ENCODE assay signal across 8 cellular contexts in genomic region chr2:201233192-201234166, GRCh38. TPM values are rescaled to one million over a fixed set of nuclear protein-coding genes. Genes with fewer than 3 reads are reported as not detected.
DNase-seq lines count a peak whose midpoint lies in the region; ATAC-seq and TF ChIP-seq lines count a peak whose summit lies in the region.

No MANE protein-coding gene starts in this region.

- BruUV-seq in HCT116 (replicated peaks; lab: Mats Ljungman, UMichigan): TSS peak; percentile 70

- POLR2A ChIA-PET in HCT116 (lab: Charles Lee): interaction anchor here (0.8 to 2.0 kb wide), 5 partner anchors 9 to 547 kb away, joined by 3 to 11 read pairs (median 4); partner anchors contain the start of genes ALS2 and CFLAR

- H3K9me3 Mint-ChIP-seq in activated naive CD4-positive, alpha-beta T cell treated with anti-CD3 and anti-CD28 coated beads for 36 hours: no peaks in the 10 kb centered on the region

- peak overlapping the region; percentile 72 for H3K9ac ChIP-seq in HCT116 (ENCODE audit: low read length)

- RAD21 ChIA-PET in HCT116 (lab: Charles Lee; ENCODE audit: low non-redundant PET in 1 of 2, low total read pairs in 2 of 2, uncharacterized antibody in 2 of 2, unreplicated experiment in 2 of 2): interaction anchor here in 1 of 2 experiments (1.1 to 1.4 kb wide), 2 partner anchors 131 to 332 kb away, joined by 3 read pairs; no protein-coding TSS in a partner anchor

- H3K36me3 ChIP-seq in HCT116 (ENCODE audit: control insufficient read depth in 1 of 2, insufficient read depth in 2 of 2, low read length in 2 of 2) (peaks cover 7 to 9% of the 10 kb centered on the region in 2 experiments; a peak in 2 of 4 replicates), SJSA1 (no peaks in the 10 kb centered on the region; the same call in 1 of the 2 replicates)

- no peak for TF ChIP-seq RAD21 in HCT116 (IDR thresholded peaks at IDR 0.05; ENCODE audit: low read depth)

- ATAC-seq in HCT116: peak; percentile 90

- CTCF ChIA-PET in HCT116 (lab: Charles Lee): interaction anchor here (0.7 to 2.6 kb wide), 16 partner anchors 13 to 749 kb away, joined by 3 to 59 read pairs (median 6); partner anchors contain the start of genes CASP10, FLACC1, ORC2 and TMEM237
- CTCF ChIA-PET in activated naive CD4-positive, alpha-beta T cell treated with anti-CD3 and anti-CD28 coated beads for 36 hours (lab: Charles Lee): interaction anchor here (0.6 to 4.6 kb wide), 29 partner anchors 10 to 677 kb away, joined by 3 to 182 read pairs (median 10); partner anchors contain the start of genes CASP10, CASP8, CFLAR and HYCC2

- H2AFZ ChIP-seq in HCT116 (ENCODE audit: low read depth, low read length, poor library complexity, severe bottlenecking): peak overlapping the region; percentile 59

- peaks cover 29% of the 10 kb centered on the region for H3K36me3 Mint-ChIP-seq in activated naive CD4-positive, alpha-beta T cell treated with anti-CD3 and anti-CD28 coated beads for 36 hours (ENCODE audit: low read depth)

- peak overlapping the region; percentile 74 for H3K27ac ChIP-seq in HCT116 (ENCODE audit: low read depth, low read length)
- H3K27ac ChIP-seq in SJSA1: peak overlapping the region; percentile 7

- H3K4me1 ChIP-seq in HCT116 (ENCODE audit: control insufficient read depth in 1 of 2, insufficient read depth in 2 of 2, low read length in 2 of 2) (peaks cover 15 to 22% of the 10 kb centered on the region in 2 experiments), SJSA1 (replicated peaks) (peaks cover 35% of the 10 kb centered on the region)

- H3K4me3 ChIP-seq in GM12865 (ENCODE audit: low read depth, low read length): peak overlapping the region; percentile 95
- peak overlapping the region; percentile 74 to 83 for H3K4me3 ChIP-seq in HCT116 (replicated peaks in 1 of 2; ENCODE audit: low read depth in 1 of 2, low read length in 2 of 2)
- H3K4me3 ChIP-seq in SJSA1: peak overlapping the region; percentile 33

- H3K9me2 ChIP-seq in HCT116 (ENCODE audit: insufficient read depth): no peaks in the 10 kb centered on the region

- peak overlapping the region; percentile 84 for H3K4me2 ChIP-seq in HCT116 (ENCODE audit: low read length)

- peak; percentile 77 for TF ChIP-seq POLR2A in HCT116 (IDR thresholded peaks at IDR 0.05; ENCODE audit: borderline replicate concordance, extremely low read depth, insufficient read depth, insufficient read length)

- intact Hi-C loops in HCT116 (cut with micrococcal nuclease): loop anchor here (2.0 to 10.0 kb wide), 3 partner anchors 51 to 409 kb away; partner anchors contain the start of genes CASP10, STRADB, TMEM237 and TRAK2
- intact Hi-C loops in activated naive CD4-positive, alpha-beta T cell treated with anti-CD3 and anti-CD28 coated beads for 36 hours (cut with micrococcal nuclease): loop anchor here (1.0 to 10.0 kb wide), 14 partner anchors 19 to 801 kb away; partner anchors contain the start of genes ALS2, BZW1, CLK1 and FZD7

- H3K4me3 Mint-ChIP-seq in activated naive CD4-positive, alpha-beta T cell treated with anti-CD3 and anti-CD28 coated beads for 36 hours: peak overlapping the region; percentile 97

- TF ChIP-seq CTCF in GM12865 (IDR thresholded peaks at IDR 0.05; ENCODE audit: insufficient read depth, low read depth, low read length, missing control alignments): no peak
- TF ChIP-seq CTCF in HCT116 (IDR thresholded peaks at IDR 0.05 in 2 of 3, conservative IDR thresholded peaks at IDR 0.05 in 1 of 3; ENCODE audit: borderline replicate concordance in 1 of 3, insufficient read depth in 1 of 3, low read depth in 2 of 3, low read length in 2 of 3): no peak

- H4K20me1 ChIP-seq in HCT116 (ENCODE audit: insufficient read depth): no peaks in the 10 kb centered on the region

- peaks cover 38% of the 10 kb centered on the region for H3K79me2 ChIP-seq in HCT116 (ENCODE audit: insufficient read depth, low read length)

- H3K27me3 ChIP-seq in HCT116 (ENCODE audit: insufficient read depth, low read length): no peaks in the 10 kb centered on the region
- no peaks in the 10 kb centered on the region for H3K27me3 ChIP-seq in SJSA1 (replicated peaks)

- no peaks in the 10 kb centered on the region for H3K27me3 Mint-ChIP-seq in activated naive CD4-positive, alpha-beta T cell treated with anti-CD3 and anti-CD28 coated beads for 36 hours (ENCODE audit: low read depth)

- DNase-seq in GM12865 (ENCODE audit: low read depth) (peak; percentile 96), HCT116 (ENCODE audit: low read depth, low spot score) (peak; percentile 83), M059J (ENCODE audit: low read depth) (peak; percentile 84), SJSA1 (ENCODE audit: low read depth in 1 of 2, low spot score in 2 of 2) (peak; percentile 67 to 86), iPS-NIHi7 (ENCODE audit: extremely low spot score) (peak; percentile 60), ecto neural progenitor cell (ENCODE audit: low spot score) (no peak)
- DNase-seq in activated naive CD4-positive, alpha-beta T cell treated with anti-CD3 and anti-CD28 coated beads for 36 hours: peak; percentile 95
- peak; percentile 75 to 86 for DNase-seq in stimulated activated CD4-positive, alpha-beta T cell treated with anti-CD3 and anti-CD28 coated beads, Interleukin-4, amount 100 ng/mL, for 4 hours

- H3K4me1 Mint-ChIP-seq in activated naive CD4-positive, alpha-beta T cell treated with anti-CD3 and anti-CD28 coated beads for 36 hours (ENCODE audit: low read depth): peaks cover 50% of the 10 kb centered on the region

- H3K9me3 ChIP-seq in HCT116 (ENCODE audit: control insufficient read depth in 1 of 2, insufficient read depth in 1 of 2, low read depth in 1 of 2, low read length in 2 of 2) (no peaks in the 10 kb centered on the region), SJSA1 (replicated peaks) (no peaks in the 10 kb centered on the region)

- H3K27ac Mint-ChIP-seq in activated naive CD4-positive, alpha-beta T cell treated with anti-CD3 and anti-CD28 coated beads for 36 hours: peak overlapping the region; percentile 97

TF ChIP-seq in HCT116, 20 proteins besides CTCF, POLR2A, EP300 and RAD21:
- peak; percentile 66 for TF ChIP-seq SP1 (IDR thresholded peaks at IDR 0.05; ENCODE audit: low read depth)
- TF ChIP-seq MAX (IDR thresholded peaks at IDR 0.05): peak; percentile 87
- TF ChIP-seq EZH2phosphoT487 (IDR thresholded peaks at IDR 0.05; ENCODE audit: borderline replicate concordance): no peak
- TF ChIP-seq SIN3A (IDR thresholded peaks at IDR 0.05; ENCODE audit: low read depth): peak; percentile 81
- no peak for TF ChIP-seq EGR1 (IDR thresholded peaks at IDR 0.05; ENCODE audit: low read depth)
- TF ChIP-seq ZFX (IDR thresholded peaks at IDR 0.05): peak; percentile 25; the same call in 1 of the 2 replicates
- TF ChIP-seq POLR2AphosphoS5 (IDR thresholded peaks at IDR 0.05; ENCODE audit: low read depth, low read length): peak; percentile 95
- no peak for TF ChIP-seq EZH2 (IDR thresholded peaks at IDR 0.05)
- no peak for TF ChIP-seq REST (IDR thresholded peaks at IDR 0.05; ENCODE audit: low read depth)
- TF ChIP-seq JUND (IDR thresholded peaks at IDR 0.05): no peak

RNA-seq across cellular contexts. Expression of gene CASP8, which starts 26.9 kb away (rescaled TPM):
- 29.6 TPM for total RNA-seq in HCT116 (2021; ENCODE audit: unreplicated experiment)
- polyA plus RNA-seq in HCT116 (2012): 11.8 and 18.1 TPM in 2 replicates
- 15.0 and 27.0 TPM in 2 replicates for total RNA-seq in M059J (2014; rRNA removed; shearing (Covaris generic))
- 17.7 and 20.1 TPM in 2 replicates for total RNA-seq in SJSA1 (2014; rRNA removed; shearing (Covaris generic))
- total RNA-seq in activated naive CD4-positive, alpha-beta T cell treated with anti-CD3 and anti-CD28 coated beads for 36 hours: 10 to 100 TPM; 37.0 to 39.8 TPM

RNA-seq across cellular contexts. Expression of gene CASP10, which starts 50.5 kb away (rescaled TPM):
- 2.6 TPM for total RNA-seq in HCT116 (2021; ENCODE audit: unreplicated experiment)
- 1.8 and 2.3 TPM in 2 replicates for polyA plus RNA-seq in HCT116 (2012)
- 6.4 and 7.9 TPM in 2 replicates for total RNA-seq in M059J (2014; rRNA removed; shearing (Covaris generic))
- 0.56 and 1.6 TPM in 2 replicates for total RNA-seq in SJSA1 (2014; rRNA removed; shearing (Covaris generic))
- 10 to 100 TPM; 22.0 to 22.1 TPM for total RNA-seq in activated naive CD4-positive, alpha-beta T cell treated with anti-CD3 and anti-CD28 coated beads for 36 hours

Comparison
In these comparisons a context has a peak if more than half of its experiments do, and no peak if none do; other contexts are left out.
1. H3K4me3 ChIP-seq: peak in every context shown above with its lines; median percentile 95 in GM12865; 78 in HCT116; 33 in SJSA1.